ENCODE assay signal across 12 cellular contexts in the genomic region with DNA sequence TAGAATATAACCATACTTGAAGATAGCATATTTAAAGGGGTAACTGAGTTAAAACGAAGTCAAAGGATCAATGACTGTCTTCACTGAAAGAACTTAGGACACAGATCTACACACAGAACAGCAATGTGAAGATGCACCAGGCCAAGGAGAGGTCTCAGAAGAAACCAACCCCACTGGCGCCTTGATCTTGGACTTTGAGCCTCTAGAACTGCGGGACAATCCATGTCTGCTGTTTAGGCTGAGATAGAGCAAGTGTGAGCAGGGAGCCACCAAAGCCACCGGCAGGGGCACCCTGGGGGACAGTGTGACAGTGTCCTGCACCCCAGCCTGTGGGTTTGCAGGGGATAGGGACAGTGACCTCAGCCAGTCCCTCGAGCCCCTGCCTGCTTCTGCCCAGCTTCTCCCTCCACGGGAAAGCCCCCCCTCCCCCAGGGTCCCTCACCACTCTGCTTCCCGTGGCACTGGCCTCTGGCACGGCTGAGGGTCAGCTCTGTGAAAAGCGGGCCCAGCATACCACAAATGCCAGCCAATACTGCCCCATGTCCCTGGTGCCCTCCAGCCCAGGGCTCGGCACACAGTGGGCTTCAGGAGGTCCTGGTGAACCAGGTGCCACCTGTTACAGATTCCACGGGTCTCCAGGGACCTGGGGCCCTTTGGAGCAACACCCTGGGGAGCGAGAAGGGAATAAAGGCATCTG. TPM values are rescaled to one million over a fixed set of nuclear protein-coding genes. Genes with fewer than 3 reads are reported as not detected.
DNase-seq lines count a peak whose midpoint lies in the region; ATAC-seq, FAIRE-seq and TF ChIP-seq lines count a peak whose summit lies in the region.
"Had no signal": no experiment of that assay in that cellular context is flagged by ENCODE, and none has a peak within 500 bp of the region (broad histone marks: within the 10 kb centered on the region; RNA-seq: fewer than 3 reads in every experiment).

No MANE protein-coding gene starts in this region.

- H3K9ac ChIP-seq in MM.1S (ENCODE audit: low read length) (peak overlapping the region; percentile 81), kidney (ENCODE audit: low read length in 2 of 2) (no peak overlapping the region)

- H3F3A ChIP-seq in MM.1S (ENCODE audit: insufficient read depth, low read length) = peaks cover 26% of the 10 kb centered on the region

- no peak overlapping the region for H2AFZ ChIP-seq in MM.1S (ENCODE audit: low read length)

- no peaks in the 10 kb centered on the region for H4K20me1 ChIP-seq in MM.1S (ENCODE audit: insufficient read depth, low read length)

- peaks cover 14% of the 10 kb centered on the region for H3K36me3 Mint-ChIP-seq in T-helper 1 cell treated with Interleukin-12 subunit alpha and Interleukin-12 subunit beta and Interleukin-4 antibody, amounts not matched to agents 30 μg/mL and 1 μg/mL, for 36 hours (ENCODE audit: low read depth)
- H3K36me3 Mint-ChIP-seq in stimulated activated memory B cell treated with anti-CD40 and anti-IgM and Interleukin-4, amounts not matched to agents 10 μg/mL and 1 μg/mL and 100 μg/mL, for 72 hours = peaks cover 28% of the 10 kb centered on the region

- H3K9me2 ChIP-seq in MM.1S (replicated peaks; ENCODE audit: insufficient read depth, low read length) = no peaks in the 10 kb centered on the region

- no peaks in the 10 kb centered on the region for H3K27me3 Mint-ChIP-seq in T-helper 1 cell treated with Interleukin-12 subunit alpha and Interleukin-12 subunit beta and Interleukin-4 antibody, amounts not matched to agents 30 μg/mL and 1 μg/mL, for 36 hours (ENCODE audit: low read depth)
- no peaks in the 10 kb centered on the region for H3K27me3 Mint-ChIP-seq in stimulated activated memory B cell treated with anti-CD40 and anti-IgM and Interleukin-4, amounts not matched to agents 10 μg/mL and 1 μg/mL and 100 μg/mL, for 72 hours

- peak overlapping the region; percentile 94 for H3K4me2 ChIP-seq in MM.1S (ENCODE audit: low read depth, low read length)

- H3K79me2 ChIP-seq in MM.1S (ENCODE audit: low read length) = peaks cover 13% of the 10 kb centered on the region

- no peak for FAIRE-seq in kidney (lab: Jason Lieb, UNC)

- H3K27me3 ChIP-seq in MM.1S (replicated peaks; ENCODE audit: insufficient read depth, low read length) = no peaks in the 10 kb centered on the region
- H3K27me3 ChIP-seq: heart left ventricle had no signal

- H3K27ac Mint-ChIP-seq in T-helper 1 cell treated with Interleukin-12 subunit alpha and Interleukin-12 subunit beta and Interleukin-4 antibody, amounts not matched to agents 30 μg/mL and 1 μg/mL, for 36 hours = peak overlapping the region; percentile 97
- H3K27ac Mint-ChIP-seq in stimulated activated memory B cell treated with anti-CD40 and anti-IgM and Interleukin-4, amounts not matched to agents 10 μg/mL and 1 μg/mL and 100 μg/mL, for 72 hours = no peak overlapping the region

- H3K27ac ChIP-seq in MM.1S (ENCODE audit: low read length) (peak overlapping the region; percentile 98), kidney (ENCODE audit: low read depth in 2 of 2, low read length in 2 of 2) (peak overlapping the region in 1 of 2 donors; percentile 56)

- H3K9me3 ChIP-seq in MM.1S (replicated peaks; ENCODE audit: insufficient read depth, low read length) (no peaks in the 10 kb centered on the region), kidney (ENCODE audit: control insufficient read depth in 1 of 2, low read length in 2 of 2) (no peaks in the 10 kb centered on the region)
- H3K9me3 ChIP-seq: Caco-2, heart left ventricle had no signal

- no peaks in the 10 kb centered on the region for H3K9me3 Mint-ChIP-seq in T-helper 1 cell treated with Interleukin-12 subunit alpha and Interleukin-12 subunit beta and Interleukin-4 antibody, amounts not matched to agents 30 μg/mL and 1 μg/mL, for 36 hours
- no peaks in the 10 kb centered on the region for H3K9me3 Mint-ChIP-seq in stimulated activated memory B cell treated with anti-CD40 and anti-IgM and Interleukin-4, amounts not matched to agents 10 μg/mL and 1 μg/mL and 100 μg/mL, for 72 hours

- intact Hi-C loops in kidney (cut with DNase I) = no loop called here

- H3K4me3 ChIP-seq in MM.1S (ENCODE audit: low read length) (peak overlapping the region; percentile 46; the same call in 1 of the 2 replicates), kidney (ENCODE audit: low read length in 2 of 2) (no peak overlapping the region)
- H3K4me3 ChIP-seq: heart left ventricle had no signal

- H3K4me3 Mint-ChIP-seq in T-helper 1 cell treated with Interleukin-12 subunit alpha and Interleukin-12 subunit beta and Interleukin-4 antibody, amounts not matched to agents 30 μg/mL and 1 μg/mL, for 36 hours = peak overlapping the region; percentile 82
- H3K4me3 Mint-ChIP-seq in stimulated activated memory B cell treated with anti-CD40 and anti-IgM and Interleukin-4, amounts not matched to agents 10 μg/mL and 1 μg/mL and 100 μg/mL, for 72 hours = peak overlapping the region; percentile 79

- H3K4me1 ChIP-seq in MM.1S (ENCODE audit: low read length) (peaks cover 51% of the 10 kb centered on the region), kidney (ENCODE audit: control insufficient read depth in 1 of 2, insufficient read depth in 1 of 2, low read depth in 1 of 2, low read length in 2 of 2) (peaks cover 24 to 34% of the 10 kb centered on the region in 2 donors)

- H3K36me3 ChIP-seq in MM.1S (replicated peaks; ENCODE audit: insufficient read depth, low read length) (no peaks in the 10 kb centered on the region), kidney (ENCODE audit: control insufficient read depth in 1 of 2, insufficient read depth in 2 of 2, low read length in 2 of 2) (peaks cover 3 to 10% of the 10 kb centered on the region in 2 donors)

- DNase-seq in T-helper 1 cell (no peak), MM.1S (no peak), kidney (peak; percentile 68), left lobe of liver (ENCODE audit: low spot score) (no peak), glomerular visceral epithelial cell (ENCODE audit: extremely low spot score) (no peak), SW480 (ENCODE audit: low spot score) (no peak)
- DNase-seq: 8988T; Caco-2; stimulated activated CD4-positive, alpha-beta T cell treated with anti-CD3 and anti-CD28 coated beads, Interleukin-4, amount 100 ng/mL, for 24 hours had no signal

- no peak for TF ChIP-seq CTCF in MM.1S (IDR thresholded peaks at IDR 0.05; ENCODE audit: low read length)
- TF ChIP-seq CTCF in kidney (IDR thresholded peaks at IDR 0.05; ENCODE audit: borderline replicate concordance, extremely low read depth, insufficient read depth) = no peak

- peaks cover 57% of the 10 kb centered on the region for H3K4me1 Mint-ChIP-seq in T-helper 1 cell treated with Interleukin-12 subunit alpha and Interleukin-12 subunit beta and Interleukin-4 antibody, amounts not matched to agents 30 μg/mL and 1 μg/mL, for 36 hours (ENCODE audit: low read depth)
- peaks cover 18% of the 10 kb centered on the region for H3K4me1 Mint-ChIP-seq in stimulated activated memory B cell treated with anti-CD40 and anti-IgM and Interleukin-4, amounts not matched to agents 10 μg/mL and 1 μg/mL and 100 μg/mL, for 72 hours

- no peak for ATAC-seq in stimulated activated memory B cell treated with anti-CD40 and anti-IgM and Interleukin-4, amounts not matched to agents 10 μg/mL and 1 μg/mL and 100 μg/mL, for 72 hours
- ATAC-seq in left lobe of liver = no peak

RNA-seq across cellular contexts. Expression of a gene that starts 40.8 kb away (rescaled TPM):
- 131 TPM for total RNA-seq in kidney
- polyA plus RNA-seq in kidney (ENCODE audit: insufficient read depth, low read depth, low replicate concordance) = 114 TPM
- total RNA-seq in left lobe of liver = 8.5 TPM

Comparison
In these comparisons a context has a peak if more than half of its experiments do, and no peak if none do; other contexts are left out.
1. RNA of a gene that starts 40.8 kb away (total RNA-seq): 131 TPM in kidney (single experiment); 8.5 TPM in left lobe of liver (single experiment); every median in the first group is over 10 times any median in the second.